17 cellular contexts compared by ENCODE assay signal in genomic region chr12:76781321-76781720, GRCh38. TPM values are rescaled to one million over a fixed set of nuclear protein-coding genes. Genes with fewer than 3 reads are reported as not detected.
DNase-seq lines count a peak whose midpoint lies in the region; ATAC-seq and TF ChIP-seq lines count a peak whose summit lies in the region.
"Had no signal": no experiment of that assay in that cellular context is flagged by ENCODE, and none has a peak within 500 bp of the region (broad histone marks: within the 10 kb centered on the region; RNA-seq: fewer than 3 reads in every experiment).

No MANE protein-coding gene starts in this region.

- H3K27ac Mint-ChIP-seq in stimulated activated naive CD8-positive, alpha-beta T cell treated with anti-CD3 and anti-CD28 coated beads, Interleukin-15, Interleukin-2, amounts not matched to agents 100 ng/mL and 50 ng/mL, for 24 hours = peak overlapping the region; percentile 60
- H3K27ac Mint-ChIP-seq in stimulated activated naive CD8-positive, alpha-beta T cell treated with anti-CD3 and anti-CD28 coated beads, Interleukin-15, amount 100 ng/mL, for 72 hours = no peak overlapping the region
- H3K27ac Mint-ChIP-seq in chondrocyte (ENCODE audit: unreplicated experiment) (peak overlapping the region; percentile 39), mesothelial cell of epicardium (peak overlapping the region; percentile 82)

- DNase-seq in stimulated activated naive CD8-positive, alpha-beta T cell treated with anti-CD3 and anti-CD28 coated beads, Interleukin-15, amount 100 ng/mL, for 72 hours = no peak
- DNase-seq in chondrocyte (ENCODE audit: low spot score) = no peak
- DNase-seq in mesothelial cell of epicardium (ENCODE audit: low spot score in 2 of 2, unreplicated experiment in 2 of 2) = no peak
- DNase-seq in NCI-H187 treated with DMSO at 0.1 percent for 48 hours (lab: John Stamatoyannopoulos, UW) = no peak
- DNase-seq in NCI-H524 (lab: John Stamatoyannopoulos, UW) = no peak
- no peak for DNase-seq in NCI-H526 (lab: John Stamatoyannopoulos, UW)
- no peak for DNase-seq in glomerular visceral epithelial cell (ENCODE audit: extremely low spot score)
- DNase-seq: COR-L47, DMS153, MG63, NCI-H1092 treated with DMSO at 0.1 percent for 48 hours, NCI-H345, NCI-H748 treated with DMSO at 0.1 percent for 48 hours, SK-N-SH had no signal

- peaks cover 18% of the 10 kb centered on the region for H3K9me3 Mint-ChIP-seq in stimulated activated naive CD8-positive, alpha-beta T cell treated with anti-CD3 and anti-CD28 coated beads, Interleukin-15, Interleukin-2, amounts not matched to agents 100 ng/mL and 50 ng/mL, for 24 hours
- H3K9me3 Mint-ChIP-seq in stimulated activated naive CD8-positive, alpha-beta T cell treated with anti-CD3 and anti-CD28 coated beads, Interleukin-15, amount 100 ng/mL, for 72 hours = peaks cover 16 to 29% of the 10 kb centered on the region in 2 donors
- peaks cover 4% of the 10 kb centered on the region for H3K9me3 Mint-ChIP-seq in chondrocyte (ENCODE audit: low read depth)
- peaks cover 5% of the 10 kb centered on the region for H3K9me3 Mint-ChIP-seq in mesothelial cell of epicardium

- no peak overlapping the region for H3K4me3 Mint-ChIP-seq in stimulated activated naive CD8-positive, alpha-beta T cell treated with anti-CD3 and anti-CD28 coated beads, Interleukin-15, Interleukin-2, amounts not matched to agents 100 ng/mL and 50 ng/mL, for 24 hours
- H3K4me3 Mint-ChIP-seq in stimulated activated naive CD8-positive, alpha-beta T cell treated with anti-CD3 and anti-CD28 coated beads, Interleukin-15, amount 100 ng/mL, for 72 hours = no peak overlapping the region
- H3K4me3 Mint-ChIP-seq in chondrocyte (ENCODE audit: unreplicated experiment) (no peak overlapping the region), mesothelial cell of epicardium (no peak overlapping the region)

- H3K27me3 Mint-ChIP-seq in stimulated activated naive CD8-positive, alpha-beta T cell treated with anti-CD3 and anti-CD28 coated beads, Interleukin-15, Interleukin-2, amounts not matched to agents 100 ng/mL and 50 ng/mL, for 24 hours = no peaks in the 10 kb centered on the region
- no peaks in the 10 kb centered on the region for H3K27me3 Mint-ChIP-seq in stimulated activated naive CD8-positive, alpha-beta T cell treated with anti-CD3 and anti-CD28 coated beads, Interleukin-15, amount 100 ng/mL, for 72 hours
- H3K27me3 Mint-ChIP-seq in chondrocyte (ENCODE audit: low read depth) = no peaks in the 10 kb centered on the region
- no peaks in the 10 kb centered on the region for H3K27me3 Mint-ChIP-seq in mesothelial cell of epicardium (ENCODE audit: low read depth)

- ATAC-seq in stimulated activated naive CD8-positive, alpha-beta T cell treated with anti-CD3 and anti-CD28 coated beads, Interleukin-15, amount 100 ng/mL, for 72 hours = no peak
- ATAC-seq: Panc1, Right ventricle myocardium inferior had no signal

- no peak for TF ChIP-seq CTCF in chondrocyte (IDR thresholded peaks at IDR 0.05)
- no peak for TF ChIP-seq CTCF in mesothelial cell of epicardium (IDR thresholded peaks at IDR 0.05; ENCODE audit: unreplicated experiment)

- peaks cover 76% of the 10 kb centered on the region for H3K4me1 Mint-ChIP-seq in stimulated activated naive CD8-positive, alpha-beta T cell treated with anti-CD3 and anti-CD28 coated beads, Interleukin-15, Interleukin-2, amounts not matched to agents 100 ng/mL and 50 ng/mL, for 24 hours (ENCODE audit: low read depth)
- peaks cover 78% of the 10 kb centered on the region for H3K4me1 Mint-ChIP-seq in stimulated activated naive CD8-positive, alpha-beta T cell treated with anti-CD3 and anti-CD28 coated beads, Interleukin-15, amount 100 ng/mL, for 72 hours
- H3K4me1 Mint-ChIP-seq in chondrocyte (ENCODE audit: low read depth) (peaks cover 85% of the 10 kb centered on the region), mesothelial cell of epicardium (peaks cover 35% of the 10 kb centered on the region)

- peaks cover 50% of the 10 kb centered on the region for H3K36me3 Mint-ChIP-seq in stimulated activated naive CD8-positive, alpha-beta T cell treated with anti-CD3 and anti-CD28 coated beads, Interleukin-15, Interleukin-2, amounts not matched to agents 100 ng/mL and 50 ng/mL, for 24 hours (ENCODE audit: low read depth)
- H3K36me3 Mint-ChIP-seq in chondrocyte (ENCODE audit: low read depth) (peaks cover 2% of the 10 kb centered on the region), mesothelial cell of epicardium (peaks cover 13% of the 10 kb centered on the region)

RNA-seq across cellular contexts. Expression of gene ZDHHC17, which starts 17.4 kb away (rescaled TPM):
- total RNA-seq in chondrocyte (36.0 to 43.0 TPM (median 39.6 TPM) in 3 replicates), mesothelial cell of epicardium (61.7 to 66.4 TPM (median 65.5 TPM) in 3 replicates)

Comparison
In these comparisons a context has a peak if more than half of its experiments do, and no peak if none do; other contexts are left out.
1. H3K27ac Mint-ChIP-seq: peak in stimulated activated naive CD8-positive, alpha-beta T cell treated with anti-CD3 and anti-CD28 coated beads, Interleukin-15, Interleukin-2, amounts not matched to agents 100 ng/mL and 50 ng/mL, for 24 hours (single experiment), chondrocyte (single experiment) and mesothelial cell of epicardium (single experiment); none in stimulated activated naive CD8-positive, alpha-beta T cell treated with anti-CD3 and anti-CD28 coated beads, Interleukin-15, amount 100 ng/mL, for 72 hours (0 of 2).